Comparison of ENCODE assay signal across 11 cellular contexts in genomic region chr3:137709011-137709601, GRCh38. TPM values are rescaled to one million over a fixed set of nuclear protein-coding genes. Genes with fewer than 3 reads are reported as not detected.
DNase-seq lines count a peak whose midpoint lies in the region; TF ChIP-seq lines count a peak whose summit lies in the region.
"Had no signal": no experiment of that assay in that cellular context is flagged by ENCODE, and none has a peak within 500 bp of the region (broad histone marks: within the 10 kb centered on the region; RNA-seq: fewer than 3 reads in every experiment).

No MANE protein-coding gene starts in this region.

- no peak overlapping the region for H3K4me3 Mint-ChIP-seq in activated naive CD4-positive, alpha-beta T cell treated with anti-CD3 and anti-CD28 coated beads, Interleukin-2, amount 10 ng/mL, durations not matched to agents 7 days and 5 days
- H3K4me3 Mint-ChIP-seq: activated naive CD4-positive, alpha-beta T cell treated with anti-CD3 and anti-CD28 coated beads, Interleukin-2, amount 50 U/mL, for 24 hours had no signal

- TF ChIP-seq CTCF in Loucy (conservative IDR thresholded peaks at IDR 0.05; ENCODE audit: low read length) = peak; percentile 76
- no peak for TF ChIP-seq CTCF in brain microvascular endothelial cell (IDR thresholded peaks at IDR 0.05; ENCODE audit: low read depth, low read length, missing control alignments)
- peak; percentile 21 for TF ChIP-seq CTCF in osteoblast (IDR thresholded peaks at IDR 0.05; ENCODE audit: extremely low read depth, low read depth, low read length)

- H3K9ac ChIP-seq in Loucy (ENCODE audit: low read depth, low read length, poor library complexity, severe bottlenecking) = no peak overlapping the region

- CTCF ChIA-PET in activated naive CD4-positive, alpha-beta T cell treated with anti-CD3 and anti-CD28 coated beads, Interleukin-2, amount 10 ng/mL, durations not matched to agents 7 days and 5 days (lab: Charles Lee) = interaction anchor here (0.8 kb wide), 1 partner anchor 20 kb away, joined by 4 read pairs; no protein-coding TSS in a partner anchor

- in situ Hi-C loops in brain microvascular endothelial cell (cut with HindIII; ENCODE audit: low pct_ligation_motif_present, low sequenced_read_pairs) = no loop called here

- no peaks in the 10 kb centered on the region for H3K36me3 Mint-ChIP-seq in activated naive CD4-positive, alpha-beta T cell treated with anti-CD3 and anti-CD28 coated beads, Interleukin-2, amount 10 ng/mL, durations not matched to agents 7 days and 5 days
- H3K36me3 Mint-ChIP-seq: activated naive CD4-positive, alpha-beta T cell treated with anti-CD3 and anti-CD28 coated beads, Interleukin-2, amount 50 U/mL, for 24 hours had no signal

- no peaks in the 10 kb centered on the region for H3F3A ChIP-seq in Loucy (ENCODE audit: low read depth)

- H3K4me2 ChIP-seq in Loucy (ENCODE audit: low read depth, low read length, poor library complexity, severe bottlenecking) = no peak overlapping the region
- H3K4me2 ChIP-seq in osteoblast (ENCODE audit: insufficient read depth, low read length) = no peak overlapping the region

- H3K36me3 ChIP-seq in Loucy (ENCODE audit: insufficient read depth, low read length) (no peaks in the 10 kb centered on the region), brain microvascular endothelial cell (replicated peaks) (no peaks in the 10 kb centered on the region), osteoblast (ENCODE audit: insufficient read depth, low read length) (no peaks in the 10 kb centered on the region)
- H3K36me3 ChIP-seq: pancreas had no signal

- H2AFZ ChIP-seq in Loucy (ENCODE audit: low read length) (no peak overlapping the region), osteoblast (ENCODE audit: low read length) (no peak overlapping the region)

- H3K4me3 ChIP-seq in Loucy (ENCODE audit: low read length, poor library complexity, severe bottlenecking) = no peak overlapping the region
- H3K4me3 ChIP-seq in brain microvascular endothelial cell (ENCODE audit: low read depth, low read length) = no peak overlapping the region
- H3K4me3 ChIP-seq in osteoblast (ENCODE audit: insufficient read depth, low read length) = no peak overlapping the region
- H3K4me3 ChIP-seq: pancreas had no signal

- H3K4me1 ChIP-seq in Loucy (ENCODE audit: insufficient read depth, low read length, poor library complexity, severe bottlenecking) (no peaks in the 10 kb centered on the region), osteoblast (ENCODE audit: insufficient read depth, low read length) (no peaks in the 10 kb centered on the region)
- H3K4me1 ChIP-seq: pancreas had no signal

- H3K79me2 ChIP-seq in Loucy (ENCODE audit: insufficient read depth, low read length) (no peaks in the 10 kb centered on the region), osteoblast (ENCODE audit: insufficient read depth, low read length) (no peaks in the 10 kb centered on the region)

- DNase-seq in NCI-H2029 treated with DMSO at 0.1 percent for 48 hours (lab: John Stamatoyannopoulos, UW) (peak; percentile 2), NCI-H2029 (lab: John Stamatoyannopoulos, UW) (no peak), brain microvascular endothelial cell (peak; percentile 1), osteoblast (ENCODE audit: insufficient read length, low spot score, missing footprints) (peak; percentile 63), T-helper 9 cell (no peak)
- no peak for DNase-seq in activated CD4-positive, alpha-beta T cell treated with anti-CD3 and anti-CD28 coated beads for 48 hours
- no peak for DNase-seq in activated naive CD4-positive, alpha-beta T cell treated with anti-CD3 and anti-CD28 coated beads, Interleukin-2, amount 10 ng/mL, durations not matched to agents 7 days and 5 days
- DNase-seq: pancreas, SHP77 treated with DMSO at 0.1 percent for 48 hours had no signal

- H4K20me1 ChIP-seq in Loucy (ENCODE audit: insufficient read depth, low read length, poor library complexity, severe bottlenecking) = no peaks in the 10 kb centered on the region
- no peaks in the 10 kb centered on the region for H4K20me1 ChIP-seq in osteoblast (ENCODE audit: insufficient read depth, low read length)

- no peaks in the 10 kb centered on the region for H3K27me3 Mint-ChIP-seq in activated naive CD4-positive, alpha-beta T cell treated with anti-CD3 and anti-CD28 coated beads, Interleukin-2, amount 10 ng/mL, durations not matched to agents 7 days and 5 days

- peaks cover 6% of the 10 kb centered on the region for H3K9me3 Mint-ChIP-seq in activated naive CD4-positive, alpha-beta T cell treated with anti-CD3 and anti-CD28 coated beads, Interleukin-2, amount 10 ng/mL, durations not matched to agents 7 days and 5 days

- H3K27me3 ChIP-seq in Loucy (ENCODE audit: insufficient read depth, low read length, poor library complexity, severe bottlenecking) (no peaks in the 10 kb centered on the region), brain microvascular endothelial cell (replicated peaks) (no peaks in the 10 kb centered on the region), osteoblast (ENCODE audit: insufficient read depth, low read length) (no peaks in the 10 kb centered on the region)
- H3K27me3 ChIP-seq: pancreas had no signal

- no peaks in the 10 kb centered on the region for H3K4me1 Mint-ChIP-seq in activated naive CD4-positive, alpha-beta T cell treated with anti-CD3 and anti-CD28 coated beads, Interleukin-2, amount 10 ng/mL, durations not matched to agents 7 days and 5 days
- H3K4me1 Mint-ChIP-seq: activated naive CD4-positive, alpha-beta T cell treated with anti-CD3 and anti-CD28 coated beads, Interleukin-2, amount 50 U/mL, for 24 hours had no signal

- H3K27ac Mint-ChIP-seq in activated naive CD4-positive, alpha-beta T cell treated with anti-CD3 and anti-CD28 coated beads, Interleukin-2, amount 10 ng/mL, durations not matched to agents 7 days and 5 days = no peak overlapping the region
- H3K27ac Mint-ChIP-seq: activated naive CD4-positive, alpha-beta T cell treated with anti-CD3 and anti-CD28 coated beads, Interleukin-2, amount 50 U/mL, for 24 hours had no signal

- H3K27ac ChIP-seq in brain microvascular endothelial cell (no peak overlapping the region), osteoblast (ENCODE audit: low read depth, low read length) (no peak overlapping the region)
- H3K27ac ChIP-seq: pancreas had no signal

- no peaks in the 10 kb centered on the region for H3K9me3 ChIP-seq in Loucy (ENCODE audit: insufficient read depth, low read depth, low read length)
- H3K9me3 ChIP-seq in osteoblast (ENCODE audit: low read depth, low read length) = no peaks in the 10 kb centered on the region
- H3K9me3 ChIP-seq: pancreas had no signal

- no peaks in the 10 kb centered on the region for H3K9me2 ChIP-seq in Loucy (replicated peaks; ENCODE audit: low read depth, low read length)

RNA-seq across cellular contexts. Expression of gene SOX14, which starts 55.0 kb away (rescaled TPM):
- not detected in 2 replicates for total RNA-seq in osteoblast
- total RNA-seq: pancreas had no signal

Comparison
In these comparisons a context has a peak if more than half of its experiments do, and no peak if none do; other contexts are left out.
1. DNase-seq: peak in NCI-H2029 treated with DMSO at 0.1 percent for 48 hours (single experiment), brain microvascular endothelial cell (single experiment) and osteoblast (single experiment); none in NCI-H2029 (single experiment), T-helper 9 cell (single experiment), activated CD4-positive, alpha-beta T cell treated with anti-CD3 and anti-CD28 coated beads for 48 hours (single experiment) and activated naive CD4-positive, alpha-beta T cell treated with anti-CD3 and anti-CD28 coated beads, Interleukin-2, amount 10 ng/mL, durations not matched to agents 7 days and 5 days (single experiment).